ENCODE assay signal across 2 cellular contexts in genomic region chr1:50369008-50369634, GRCh38.
A peak's percentile ranks its signal among the peaks of the same experiment; 100 is the strongest.
TF ChIP-seq lines count a peak whose summit lies in the region.

No MANE protein-coding gene starts in this region.

TF ChIP-seq in HepG2, 621 proteins besides CTCF, POLR2A, EP300 and RAD21:
- 0 out of 2 replicates have a peak, but pooled peaks have one; percentile 7 for TF ChIP-seq ATF7 (IDR thresholded peaks at IDR 0.05)
- TF ChIP-seq ATF7 (CRISPR knock-in tag; IDR thresholded peaks at IDR 0.05), result no peak
- no peak for TF ChIP-seq ZNF264 (CRISPR knock-in tag; IDR thresholded peaks at IDR 0.05)
- peak; percentile 97 for TF ChIP-seq CREB1 (IDR thresholded peaks at IDR 0.05)
- no peak for TF ChIP-seq CREB1 (CRISPR knock-in tag; IDR thresholded peaks at IDR 0.05)

TF ChIP-seq in H1, 55 proteins besides CTCF, POLR2A, EP300 and RAD21:
- TF ChIP-seq KDM4A (IDR thresholded peaks at IDR 0.05; ENCODE audit: low read depth, low read length, severe bottlenecking), result no peak
- no peak for TF ChIP-seq CBX5 (IDR thresholded peaks at IDR 0.05; ENCODE audit: low read depth, low read length)
- no peak for TF ChIP-seq MAX (IDR thresholded peaks at IDR 0.05)
- no peak for TF ChIP-seq USF2 (IDR thresholded peaks at IDR 0.05; ENCODE audit: low read length)
- TF ChIP-seq RFX5 (IDR thresholded peaks at IDR 0.05; ENCODE audit: borderline replicate concordance, low read depth, low read length), result no peak
- no peak for TF ChIP-seq NANOG (IDR thresholded peaks at IDR 0.05; ENCODE audit: insufficient read depth, low read depth, low read length, poor library complexity, severe bottlenecking)
- TF ChIP-seq BACH1 (IDR thresholded peaks at IDR 0.05; ENCODE audit: low read length), result no peak
- no peak for TF ChIP-seq SP1 (IDR thresholded peaks at IDR 0.05; ENCODE audit: low read depth, low read length)
- TF ChIP-seq CHD1 (IDR thresholded peaks at IDR 0.05; ENCODE audit: low read depth, low read length), result no peak
- TF ChIP-seq YY1 (IDR thresholded peaks at IDR 0.05; ENCODE audit: low read depth, low read length), result no peak
- no peak for TF ChIP-seq SP4 (IDR thresholded peaks at IDR 0.05; ENCODE audit: low read length)
- no peak for TF ChIP-seq FOSL1 (IDR thresholded peaks at IDR 0.05; ENCODE audit: insufficient read depth, low read depth, low read length)
- TF ChIP-seq RXRA (IDR thresholded peaks at IDR 0.05; ENCODE audit: insufficient read depth, low read depth, low read length), result no peak
TF ChIP-seq in H1: peak in this region for 0.
